Comparison of ENCODE assay signal across 20 cellular contexts in the genomic region with DNA sequence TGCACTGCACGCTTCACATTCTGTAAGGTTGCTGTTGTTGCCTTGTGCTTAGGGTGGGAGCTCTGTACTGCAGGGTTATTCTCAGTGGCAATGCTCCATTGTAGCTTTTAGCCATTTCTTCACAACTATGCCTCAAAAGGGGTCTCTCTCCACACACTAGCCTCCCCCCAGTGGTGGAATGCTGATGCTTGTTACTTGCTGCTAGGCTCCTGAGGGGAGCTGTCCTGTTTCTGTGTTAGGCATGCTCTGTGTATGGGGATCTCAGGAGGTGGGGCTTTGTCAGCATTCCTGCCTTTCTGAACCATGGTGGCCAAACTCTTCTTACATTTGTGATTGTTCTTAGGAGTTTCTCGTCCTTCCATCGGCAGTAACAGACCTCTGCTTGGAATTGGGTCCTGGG.
"Had no signal": no experiment of that assay in that cellular context is flagged by ENCODE, and none has a peak within 500 bp of the region (broad histone marks: within the 10 kb centered on the region; RNA-seq: fewer than 3 reads in every experiment).

No MANE protein-coding gene starts in this region.

- H3K4me1 Mint-ChIP-seq: activated naive CD4-positive, alpha-beta T cell treated with anti-CD3 and anti-CD28 coated beads, Interleukin-2, amount 10 ng/mL, durations not matched to agents 7 days and 5 days had no signal

- DNase-seq: activated CD4-positive, alpha-beta T cell treated with anti-CD3 and anti-CD28 coated beads, Interleukin-2, amount 10 ng/mL, durations not matched to agents 24 days and 14 days; activated CD8-positive, alpha-beta T cell treated with anti-CD3 and anti-CD28 coated beads, Interleukin-2, amount 10 ng/mL, durations not matched to agents 7 days and 5 days; activated naive CD4-positive, alpha-beta T cell treated with anti-CD3 and anti-CD28 coated beads, Interleukin-2, amount 10 ng/mL, durations not matched to agents 7 days and 5 days; activated T-cell treated with anti-CD3 and anti-CD28 coated beads, Interleukin-2, amount 50 U/mL, for 24 hours; aorta; brain microvascular endothelial cell; colonic mucosa; gastrocnemius medialis; head of caudate nucleus; stimulated activated CD4-positive, alpha-beta T cell treated with anti-CD3 and anti-CD28 coated beads, Interleukin-12 subunit alpha, Interleukin-12 subunit beta, amount 100 ng/mL, for 4 hours; stimulated activated CD4-positive, alpha-beta T cell treated with anti-CD3 and anti-CD28 coated beads, Interleukin-1b, Interleukin-23, amount 100 ng/mL, for 48 hours; stimulated activated CD8-positive, alpha-beta memory T cell treated with anti-CD3 and anti-CD28 coated beads, Interleukin-4, amount 100 ng/mL, for 48 hours; stimulated activated naive CD4-positive, alpha-beta T cell treated with Interleukin-2 at 50 U/mL for 16 hours; thyroid gland had no signal

- H3K27ac ChIP-seq: brain microvascular endothelial cell, colonic mucosa, gastrocnemius medialis, thyroid gland had no signal

- H3K27me3 Mint-ChIP-seq: central memory CD8-positive, alpha-beta T cell; natural killer cell treated with Interleukin-12 subunit alpha and Interleukin-12 subunit beta and Interleukin-15 and Interleukin-18, amount 100 ng/mL, for 72 hours had no signal

- H3K36me3 ChIP-seq: brain microvascular endothelial cell, colonic mucosa, gastrocnemius medialis, thyroid gland had no signal

- H3K4me1 ChIP-seq: colonic mucosa, gastrocnemius medialis, thyroid gland had no signal

- FAIRE-seq: keratinocyte had no signal

- H3K27me3 ChIP-seq: brain microvascular endothelial cell, colonic mucosa, gastrocnemius medialis, thyroid gland had no signal

- H3K4me3 Mint-ChIP-seq: activated CD4-positive, alpha-beta T cell treated with anti-CD3 and anti-CD28 coated beads, Interleukin-2, amount 10 ng/mL, durations not matched to agents 24 days and 14 days; activated CD8-positive, alpha-beta T cell treated with anti-CD3 and anti-CD28 coated beads, Interleukin-2, amount 10 ng/mL, durations not matched to agents 7 days and 5 days; activated naive CD4-positive, alpha-beta T cell treated with anti-CD3 and anti-CD28 coated beads, Interleukin-2, amount 10 ng/mL, durations not matched to agents 7 days and 5 days; activated T-cell treated with anti-CD3 and anti-CD28 coated beads, Interleukin-2, amount 50 U/mL, for 24 hours; central memory CD8-positive, alpha-beta T cell; mesothelial cell of epicardium; natural killer cell treated with Interleukin-12 subunit alpha and Interleukin-12 subunit beta and Interleukin-15 and Interleukin-18, amount 100 ng/mL, for 72 hours had no signal

- H3K36me3 Mint-ChIP-seq: activated naive CD4-positive, alpha-beta T cell treated with anti-CD3 and anti-CD28 coated beads, Interleukin-2, amount 10 ng/mL, durations not matched to agents 7 days and 5 days; natural killer cell treated with Interleukin-12 subunit alpha and Interleukin-12 subunit beta and Interleukin-15 and Interleukin-18, amount 100 ng/mL, for 72 hours had no signal

- H3K9me3 ChIP-seq: colonic mucosa, gastrocnemius medialis, thyroid gland had no signal

- H3K9me3 Mint-ChIP-seq: activated CD4-positive, alpha-beta T cell treated with anti-CD3 and anti-CD28 coated beads, Interleukin-2, amount 10 ng/mL, durations not matched to agents 24 days and 14 days; activated naive CD4-positive, alpha-beta T cell treated with anti-CD3 and anti-CD28 coated beads, Interleukin-2, amount 10 ng/mL, durations not matched to agents 7 days and 5 days; activated T-cell treated with anti-CD3 and anti-CD28 coated beads, Interleukin-2, amount 50 U/mL, for 24 hours; central memory CD8-positive, alpha-beta T cell; natural killer cell treated with Interleukin-12 subunit alpha and Interleukin-12 subunit beta and Interleukin-15 and Interleukin-18, amount 100 ng/mL, for 72 hours had no signal

- H3K4me3 ChIP-seq: colonic mucosa, gastrocnemius medialis, lung, thyroid gland had no signal

- H3K27ac Mint-ChIP-seq: activated CD4-positive, alpha-beta T cell treated with anti-CD3 and anti-CD28 coated beads, Interleukin-2, amount 10 ng/mL, durations not matched to agents 24 days and 14 days; activated CD8-positive, alpha-beta T cell treated with anti-CD3 and anti-CD28 coated beads, Interleukin-2, amount 10 ng/mL, durations not matched to agents 7 days and 5 days; activated naive CD4-positive, alpha-beta T cell treated with anti-CD3 and anti-CD28 coated beads, Interleukin-2, amount 10 ng/mL, durations not matched to agents 7 days and 5 days; activated T-cell treated with anti-CD3 and anti-CD28 coated beads, Interleukin-2, amount 50 U/mL, for 24 hours; mesothelial cell of epicardium; natural killer cell treated with Interleukin-12 subunit alpha and Interleukin-12 subunit beta and Interleukin-15 and Interleukin-18, amount 100 ng/mL, for 72 hours had no signal

- ATAC-seq: activated CD8-positive, alpha-beta T cell treated with anti-CD3 and anti-CD28 coated beads, Interleukin-2, amount 10 ng/mL, durations not matched to agents 7 days and 5 days; gastrocnemius medialis; left lobe of liver had no signal
